ENCODE assay signal across 11 cellular contexts in the genomic region with DNA sequence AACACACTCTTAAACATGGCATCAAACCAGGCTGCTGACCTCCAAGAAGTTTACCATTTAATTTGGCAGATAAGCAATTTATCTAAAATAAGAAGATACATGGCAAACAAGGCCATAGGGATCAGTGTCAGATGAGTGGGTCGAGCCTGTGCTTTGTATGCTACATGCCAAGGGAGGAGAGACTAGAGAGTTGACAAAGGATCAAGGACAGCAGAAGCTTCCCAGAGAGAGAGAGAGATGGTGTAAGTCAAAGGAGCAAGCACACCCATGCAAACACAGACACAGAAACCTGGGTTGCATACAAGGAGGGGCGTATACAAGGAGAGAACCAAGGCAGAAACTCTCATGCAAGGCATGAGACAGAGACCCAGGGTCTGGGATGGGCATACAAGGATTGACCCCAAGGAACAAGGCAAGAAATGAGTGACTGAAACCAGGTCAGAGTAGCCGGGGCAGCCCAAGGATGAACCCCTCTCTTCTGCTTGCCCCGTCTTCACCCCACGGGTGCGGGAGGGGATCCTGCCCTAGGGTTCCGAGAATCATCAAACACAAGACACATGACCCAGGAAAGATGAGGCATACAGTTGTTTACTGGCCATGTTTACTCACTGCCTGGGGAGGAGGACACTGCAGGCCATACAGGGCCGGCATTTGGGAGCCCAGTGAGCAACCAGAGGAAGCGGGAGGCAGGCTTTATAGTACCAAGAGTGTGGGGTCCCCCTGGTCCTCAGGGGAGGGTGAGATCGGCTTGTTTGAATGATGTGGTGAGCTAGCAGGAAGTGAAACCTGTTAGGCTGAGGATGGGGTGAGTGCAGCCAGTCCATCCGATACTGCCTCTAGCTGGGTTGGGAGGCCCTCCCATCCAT.
A peak's percentile ranks its signal among the peaks of the same experiment; 100 is the strongest.
DNase-seq lines count a peak whose midpoint lies in the region; ATAC-seq lines count a peak whose summit lies in the region.
"Had no signal": no experiment of that assay in that cellular context is flagged by ENCODE, and none has a peak within 500 bp of the region (broad histone marks: within the 10 kb centered on the region; RNA-seq: fewer than 3 reads in every experiment).

No MANE protein-coding gene starts in this region.

- no peaks in the 10 kb centered on the region for H3K27me3 ChIP-seq in aorta (ENCODE audit: control insufficient read depth in 1 of 2, insufficient read depth in 2 of 2, low read length in 1 of 2)
- H3K27me3 ChIP-seq: brain microvascular endothelial cell had no signal

- peaks cover 18% of the 10 kb centered on the region for H3K4me1 Mint-ChIP-seq in memory B cell

- peaks cover 0 to 5% of the 10 kb centered on the region in 2 donors for H3K4me1 ChIP-seq in aorta (ENCODE audit: control insufficient read depth in 1 of 2, insufficient read depth in 2 of 2, low read length in 2 of 2)

- WGBS in aorta, 2 donors: 94 to 95% methylated on average over 11 of the region's 11 CpGs

- no peak overlapping the region for H3K27ac Mint-ChIP-seq in memory B cell

- DNase-seq in memory B cell (ENCODE audit: low spot score in 2 of 2) (peak; percentile 25), SKM-1 treated with dmso at 0.1 percent for 144 hours (lab: John Stamatoyannopoulos, UW; ENCODE audit: unreplicated experiment) (no peak), aorta (no peak), iPS-NIHi11 (ENCODE audit: low spot score) (no peak), middle frontal gyrus (ENCODE audit: extremely low spot score, low spot score) (no peak)
- DNase-seq: brain microvascular endothelial cell, NCI-H187 had no signal

- H3K9me3 Mint-ChIP-seq in memory B cell: peaks cover 1% of the 10 kb centered on the region

- no peak overlapping the region for H3K4me3 ChIP-seq in aorta (ENCODE audit: low read length in 2 of 2)

- H3K9me3 ChIP-seq in aorta (ENCODE audit: control insufficient read depth, low read length): no peaks in the 10 kb centered on the region

- H3K27me3 Mint-ChIP-seq in memory B cell: peaks cover 29% of the 10 kb centered on the region

- no peaks in the 10 kb centered on the region for H3K36me3 ChIP-seq in aorta (ENCODE audit: control insufficient read depth in 1 of 2, insufficient read depth in 2 of 2, low read length in 1 of 2)
- H3K36me3 ChIP-seq: brain microvascular endothelial cell had no signal

- H3K27ac ChIP-seq in aorta (ENCODE audit: low read depth in 1 of 2, low read length in 2 of 2): no peak overlapping the region
- H3K27ac ChIP-seq: brain microvascular endothelial cell, VCaP had no signal

- H3K36me3 Mint-ChIP-seq in memory B cell: no peaks in the 10 kb centered on the region

- intact Hi-C loops in aorta (cut with DNase I): no loop called here

- no peak overlapping the region for H3K4me3 Mint-ChIP-seq in memory B cell

- peak; percentile 98 for ATAC-seq in GM18873 (IDR thresholded peaks at IDR 0.05; ENCODE audit: low FRiP score, unreplicated experiment)
- ATAC-seq in GM21737 (IDR thresholded peaks at IDR 0.05; ENCODE audit: unreplicated experiment): peak; percentile 98
- peak; percentile 92 for ATAC-seq in HG03469 (IDR thresholded peaks at IDR 0.05; ENCODE audit: unreplicated experiment)
- ATAC-seq in memory B cell (ENCODE audit: low read depth): peak; percentile 97
- ATAC-seq in aorta (ENCODE audit: low FRiP score): no peak

Comparison
In these comparisons a context has a peak if more than half of its experiments do, and no peak if none do; other contexts are left out.
1. DNase-seq: peak in memory B cell (2 of 2); none in SKM-1 treated with dmso at 0.1 percent for 144 hours (single experiment), aorta (0 of 2), iPS-NIHi11 (single experiment) and middle frontal gyrus (single experiment).